8 cellular contexts compared by ENCODE assay signal in genomic region chr10:113058175-113058961, GRCh38.
A peak's percentile ranks its signal among the peaks of the same experiment; 100 is the strongest.
DNase-seq lines count a peak whose midpoint lies in the region; ATAC-seq and TF ChIP-seq lines count a peak whose summit lies in the region.

No MANE protein-coding gene starts in this region.

- H3K9me3 ChIP-seq in HAP-1 = no peaks in the 10 kb centered on the region
- H3K9me3 ChIP-seq in SJSA1 (replicated peaks) = no peaks in the 10 kb centered on the region
- H3K9me3 ChIP-seq in gastroesophageal sphincter = no peaks in the 10 kb centered on the region
- H3K9me3 ChIP-seq in skeletal muscle satellite cell (replicated peaks; ENCODE audit: low read length) = no peaks in the 10 kb centered on the region

- TF ChIP-seq EP300 in gastroesophageal sphincter (IDR thresholded peaks at IDR 0.05) = no peak

- in situ Hi-C loops in HAP-1 (cut with MboI; ENCODE audit: low sequenced_read_pairs) = no loop called here

- H3K9ac ChIP-seq in skeletal muscle satellite cell (ENCODE audit: low read depth, low read length) = no peak overlapping the region

- DNase-seq in HAP-1 (ENCODE audit: low spot score in 2 of 2) (peak; percentile 66 to 81), SJSA1 (ENCODE audit: low read depth in 1 of 2, low spot score in 2 of 2) (peak; percentile 42 to 58), DMS53 (lab: John Stamatoyannopoulos, UW) (no peak)
- DNase-seq in activated naive CD4-positive, alpha-beta T cell treated with anti-CD3 and anti-CD28 coated beads, Interleukin-2, amount 50 U/mL, for 16 hours = no peak

- no peak overlapping the region for H3K4me3 ChIP-seq in HAP-1
- H3K4me3 ChIP-seq in SJSA1 = no peak overlapping the region
- peak overlapping the region; percentile 35 to 41 for H3K4me3 ChIP-seq in gastroesophageal sphincter
- H3K4me3 ChIP-seq in skeletal muscle satellite cell (ENCODE audit: low read length) = no peak overlapping the region

- H3K4me1 ChIP-seq in HAP-1 = peaks cover 61% of the 10 kb centered on the region
- peaks cover 88% of the 10 kb centered on the region for H3K4me1 ChIP-seq in SJSA1 (replicated peaks)
- H3K4me1 ChIP-seq in gastroesophageal sphincter = peaks cover 17 to 73% (median 42%) of the 10 kb centered on the region in 3 donors
- H3K4me1 ChIP-seq in skeletal muscle satellite cell (ENCODE audit: control insufficient read depth, insufficient read depth, low read length) = peaks cover 61% of the 10 kb centered on the region

- no peak for TF ChIP-seq CTCF in gastroesophageal sphincter (IDR thresholded peaks at IDR 0.05)

- H3K27me3 ChIP-seq in HAP-1 (ENCODE audit: low read depth) (no peaks in the 10 kb centered on the region), SJSA1 (replicated peaks) (no peaks in the 10 kb centered on the region), gastroesophageal sphincter (no peaks in the 10 kb centered on the region), skeletal muscle satellite cell (ENCODE audit: control insufficient read depth, insufficient read depth, low read length) (no peaks in the 10 kb centered on the region)

- H3K27ac ChIP-seq in SJSA1 (peak overlapping the region; percentile 71), gastroesophageal sphincter (peak overlapping the region; percentile 35 to 76 (median 68))

- no peak for TF ChIP-seq POLR2A in gastroesophageal sphincter (IDR thresholded peaks at IDR 0.05)

- ATAC-seq in gastroesophageal sphincter (peak; percentile 32), HG03108 (IDR thresholded peaks at IDR 0.05; ENCODE audit: unreplicated experiment) (no peak)
- ATAC-seq in activated CD4-positive, CD25-positive, alpha-beta regulatory T cell treated with anti-CD3 and anti-CD28 coated beads, Interleukin-2, amount 50 U/mL, for 24 hours = no peak

- no peaks in the 10 kb centered on the region for H3K36me3 ChIP-seq in HAP-1 (replicated peaks)
- 0 out of 2 replicates have a peak, but pooled peaks cover 4% of the 10 kb centered on the region for H3K36me3 ChIP-seq in SJSA1
- H3K36me3 ChIP-seq in gastroesophageal sphincter = no peaks in the 10 kb centered on the region
- peaks cover 3% of the 10 kb centered on the region for H3K36me3 ChIP-seq in skeletal muscle satellite cell (ENCODE audit: insufficient read depth, low read length)

- H3K4me2 ChIP-seq in skeletal muscle satellite cell (ENCODE audit: low read length) = peak overlapping the region; percentile 76

- 17 to 43% methylated on average over 11 to 15 of the region's 15 CpGs for WGBS in gastroesophageal sphincter (ENCODE audit: low coverage in 1 of 2), 2 donors

Comparison
In these comparisons a context has a peak if more than half of its experiments do, and no peak if none do; other contexts are left out.
1. DNase-seq: peak in HAP-1 (2 of 2) and SJSA1 (2 of 2); none in activated naive CD4-positive, alpha-beta T cell treated with anti-CD3 and anti-CD28 coated beads, Interleukin-2, amount 50 U/mL, for 16 hours (single experiment) and DMS53 (single experiment).
2. H3K4me3 ChIP-seq: peak in gastroesophageal sphincter (2 of 2); none in HAP-1 (single experiment), SJSA1 (single experiment) and skeletal muscle satellite cell (single experiment).